Comparison of ENCODE assay signal across 9 cellular contexts in genomic region chr4:69974646-69975045, GRCh38. TPM values are rescaled to one million over a fixed set of nuclear protein-coding genes. Genes with fewer than 3 reads are reported as not detected.
"Had no signal": no experiment of that assay in that cellular context is flagged by ENCODE, and none has a peak within 500 bp of the region (broad histone marks: within the 10 kb centered on the region; RNA-seq: fewer than 3 reads in every experiment).

No MANE protein-coding gene starts in this region.

- ATAC-seq: HepG2 had no signal

- H3K4me3 ChIP-seq: GM23248 had no signal

- FAIRE-seq: HepG2 had no signal

- H3K9ac ChIP-seq: GM23248 had no signal

- DNase-seq: GM23248, GOT3, H9, HCEC 1CT, KBM-7 had no signal

- H3K27ac ChIP-seq: GM23248, HL-60 had no signal

RNA-seq across cellular contexts. Expression of gene CSN2, which starts 9.1 kb away (rescaled TPM):
- total RNA-seq: GM23248, H4, H9, HepG2, HT1080 had no signal

RNA-seq across cellular contexts. Expression of gene STATH, which starts 21.1 kb away (rescaled TPM):
- total RNA-seq: GM23248, H9, HepG2, HT1080 had no signal

RNA-seq across cellular contexts. Expression of gene CSN1S1, which starts 43.8 kb away (rescaled TPM):
- total RNA-seq: GM23248, H4, H9, HepG2, HT1080 had no signal

RNA-seq across cellular contexts. Expression of gene HTN3, which starts 53.6 kb away (rescaled TPM):
- total RNA-seq: GM23248, H4, H9, HepG2 had no signal
